Comparison of ENCODE assay signal across 9 cellular contexts in genomic region chr18:22282311-22283235, GRCh38.
DNase-seq lines count a peak whose midpoint lies in the region; ATAC-seq and TF ChIP-seq lines count a peak whose summit lies in the region.
"Had no signal": no experiment of that assay in that cellular context is flagged by ENCODE, and none has a peak within 500 bp of the region (broad histone marks: within the 10 kb centered on the region; RNA-seq: fewer than 3 reads in every experiment).

No MANE protein-coding gene starts in this region.

- no peak overlapping the region for H3K27ac ChIP-seq in A673 (ENCODE audit: low read depth, low read length, poor library complexity, severe bottlenecking)
- H3K27ac ChIP-seq: prostate gland had no signal

- H3K4me1 ChIP-seq in A673 (ENCODE audit: insufficient read depth, low read length, poor library complexity, severe bottlenecking) (no peaks in the 10 kb centered on the region), BE2C (no peaks in the 10 kb centered on the region)
- H3K4me1 ChIP-seq: prostate gland had no signal

- H3K36me3 Mint-ChIP-seq in activated T-cell treated with anti-CD3 and anti-CD28 coated beads, Interleukin-2, amount 50 U/mL, for 4 hours (ENCODE audit: insufficient read depth), result no peaks in the 10 kb centered on the region

- CTCF ChIA-PET in A673 (lab: Charles Lee), result no interaction called here

- BruUV-seq in A673 (replicated peaks; lab: Mats Ljungman, UMichigan), result no TSS peak

- peaks cover 4% of the 10 kb centered on the region for H3K9me3 Mint-ChIP-seq in activated T-cell treated with anti-CD3 and anti-CD28 coated beads, Interleukin-2, amount 50 U/mL, for 4 hours

- POLR2A ChIA-PET in A673 (lab: Charles Lee; ENCODE audit: low non-redundant PET), result interaction anchor here (0.5 kb wide), 1 partner anchor 301 kb away, joined by 5 read pairs; no protein-coding TSS in a partner anchor

- DNase-seq in A673 (ENCODE audit: low spot score) (peak; percentile 55), HPDE6-E6E7 (ENCODE audit: extremely low spot score) (peak; percentile 69), hepatic stellate cell (ENCODE audit: low spot score) (peak; percentile 79), BE2C (no peak)
- no peak for DNase-seq in activated T-cell treated with anti-CD3 and anti-CD28 coated beads, Interleukin-2, amount 50 U/mL, for 4 hours

- intact Hi-C loops in A673 (cut with micrococcal nuclease; ENCODE audit: unreplicated experiment), result no loop called here

- peak; percentile 65 to 83 for ATAC-seq in activated T-cell treated with anti-CD3 and anti-CD28 coated beads, Interleukin-2, amount 50 U/mL, for 4 hours
- ATAC-seq in GM19467 (IDR thresholded peaks at IDR 0.05; ENCODE audit: unreplicated experiment), result no peak
- no peak for ATAC-seq in HG03469 (IDR thresholded peaks at IDR 0.05; ENCODE audit: unreplicated experiment)
- no peak for ATAC-seq in GM21528 (IDR thresholded peaks at IDR 0.05; ENCODE audit: low FRiP score, unreplicated experiment)

- H3K36me3 ChIP-seq in A673 (ENCODE audit: insufficient read depth, low read length, poor library complexity, severe bottlenecking) (no peaks in the 10 kb centered on the region), BE2C (no peaks in the 10 kb centered on the region)
- H3K36me3 ChIP-seq: prostate gland had no signal

- H3K4me3 Mint-ChIP-seq in activated T-cell treated with anti-CD3 and anti-CD28 coated beads, Interleukin-2, amount 50 U/mL, for 4 hours, result no peak overlapping the region

- H3K4me3 ChIP-seq in A673 (ENCODE audit: low read depth, low read length, poor library complexity, severe bottlenecking), result no peak overlapping the region
- no peak overlapping the region for H3K4me3 ChIP-seq in BE2C (ENCODE audit: low read depth, low read length)
- H3K4me3 ChIP-seq: prostate gland had no signal

- peaks cover 5% of the 10 kb centered on the region for H3K27me3 Mint-ChIP-seq in activated T-cell treated with anti-CD3 and anti-CD28 coated beads, Interleukin-2, amount 50 U/mL, for 4 hours (ENCODE audit: low read depth)

- TF ChIP-seq CTCF in A673 (conservative IDR thresholded peaks at IDR 0.05; ENCODE audit: low read depth, low read length) (no peak), BE2C (IDR thresholded peaks at IDR 0.05; ENCODE audit: low read depth, low read length) (no peak)

- peaks cover 4% of the 10 kb centered on the region for H3K4me1 Mint-ChIP-seq in activated T-cell treated with anti-CD3 and anti-CD28 coated beads, Interleukin-2, amount 50 U/mL, for 4 hours (ENCODE audit: low read depth)

- H3K9me3 ChIP-seq in A673 (ENCODE audit: low read depth, low read length, poor library complexity, severe bottlenecking), result no peaks in the 10 kb centered on the region
- H3K9me3 ChIP-seq in BE2C, result no peaks in the 10 kb centered on the region
- H3K9me3 ChIP-seq: prostate gland had no signal

- H3K27me3 ChIP-seq in A673 (replicated peaks; ENCODE audit: insufficient read depth, low read depth, low read length, poor library complexity), result peaks cover 4% of the 10 kb centered on the region
- no peaks in the 10 kb centered on the region for H3K27me3 ChIP-seq in BE2C

Comparison
In these comparisons a context has a peak if more than half of its experiments do, and no peak if none do; other contexts are left out.
1. DNase-seq: peak in A673 (single experiment), HPDE6-E6E7 (single experiment) and hepatic stellate cell (single experiment); none in activated T-cell treated with anti-CD3 and anti-CD28 coated beads, Interleukin-2, amount 50 U/mL, for 4 hours (single experiment) and BE2C (single experiment).
2. ATAC-seq: peak in activated T-cell treated with anti-CD3 and anti-CD28 coated beads, Interleukin-2, amount 50 U/mL, for 4 hours (2 of 2); none in GM19467 (single experiment), HG03469 (single experiment) and GM21528 (single experiment).